Comparison of ENCODE assay signal across 8 cellular contexts in genomic region chr4:140048419-140049022, GRCh38.
DNase-seq lines count a peak whose midpoint lies in the region; ATAC-seq and TF ChIP-seq lines count a peak whose summit lies in the region.

No MANE protein-coding gene starts in this region.

- H3K36me3 Mint-ChIP-seq in activated T-cell treated with anti-CD3 and anti-CD28 coated beads, Interleukin-2, amount 50 U/mL, for 24 hours (ENCODE audit: low read depth) = no peaks in the 10 kb centered on the region

- H3K27me3 ChIP-seq in adipocyte (replicated peaks; ENCODE audit: control insufficient read depth, insufficient read depth, low read length) (no peaks in the 10 kb centered on the region), right lobe of liver (no peaks in the 10 kb centered on the region), thymus (ENCODE audit: control insufficient read depth, insufficient read depth) (no peaks in the 10 kb centered on the region)

- no peaks in the 10 kb centered on the region for H3K9me3 ChIP-seq in adipocyte (ENCODE audit: control insufficient read depth, low read length)
- no peaks in the 10 kb centered on the region for H3K9me3 ChIP-seq in right lobe of liver
- no peaks in the 10 kb centered on the region for H3K9me3 ChIP-seq in thymus (ENCODE audit: control insufficient read depth)

- no peaks in the 10 kb centered on the region for H3K36me3 ChIP-seq in adipocyte (ENCODE audit: control insufficient read depth, insufficient read depth, low read length, severe bottlenecking)
- H3K36me3 ChIP-seq in right lobe of liver = no peaks in the 10 kb centered on the region
- no peaks in the 10 kb centered on the region for H3K36me3 ChIP-seq in thymus (ENCODE audit: control insufficient read depth, insufficient read depth)

- H3K4me3 Mint-ChIP-seq in activated T-cell treated with anti-CD3 and anti-CD28 coated beads, Interleukin-2, amount 50 U/mL, for 24 hours = peak overlapping the region; percentile 74

- peaks cover 43% of the 10 kb centered on the region for H3K4me1 Mint-ChIP-seq in activated T-cell treated with anti-CD3 and anti-CD28 coated beads, Interleukin-2, amount 50 U/mL, for 24 hours (ENCODE audit: low read depth)

- H3K27ac Mint-ChIP-seq in activated T-cell treated with anti-CD3 and anti-CD28 coated beads, Interleukin-2, amount 50 U/mL, for 24 hours = no peak overlapping the region

- H3K27me3 Mint-ChIP-seq in activated T-cell treated with anti-CD3 and anti-CD28 coated beads, Interleukin-2, amount 50 U/mL, for 24 hours = peaks cover 22% of the 10 kb centered on the region

- no peak for TF ChIP-seq CTCF in right lobe of liver (IDR thresholded peaks at IDR 0.05)

- H3K4me3 ChIP-seq in adipocyte (ENCODE audit: low read length) (peak overlapping the region; percentile 81), right lobe of liver (peak overlapping the region; percentile 22 to 40 (median 29)), thymus (ENCODE audit: low read length) (peak overlapping the region; percentile 64)

- WGBS in right lobe of liver (ENCODE audit: insufficient coverage, low coverage, low lambda C conversion rate, missing lambda C conversion rate) = 3% methylated on average over 4 of the region's 4 CpGs
- WGBS in thymus = 4% methylated on average over 4 of the region's 4 CpGs

- H3K4me1 ChIP-seq in adipocyte (ENCODE audit: control insufficient read depth, insufficient read depth, low read length) (peaks cover 17% of the 10 kb centered on the region), right lobe of liver (peaks cover 0 to 25% (median 4%) of the 10 kb centered on the region in 4 donors), thymus (ENCODE audit: control insufficient read depth, insufficient read depth, low read length) (peaks cover 32% of the 10 kb centered on the region)

- H3K9ac ChIP-seq in adipocyte (ENCODE audit: low read length) = peak overlapping the region; percentile 62

- ATAC-seq in right lobe of liver = peak in 3 of 4 donors; percentile 31 to 60 (median 36)
- no peak for ATAC-seq in HG03045 (IDR thresholded peaks at IDR 0.05; ENCODE audit: unreplicated experiment)

- intact Hi-C loops in right lobe of liver (cut with DNase I) = no loop called here

- peak overlapping the region in 1 of 3 donors; percentile 47 for H3K27ac ChIP-seq in right lobe of liver
- peak overlapping the region; percentile 98 for H3K27ac ChIP-seq in thymus (ENCODE audit: low read depth)

- no peaks in the 10 kb centered on the region for H3K9me3 Mint-ChIP-seq in activated T-cell treated with anti-CD3 and anti-CD28 coated beads, Interleukin-2, amount 50 U/mL, for 24 hours

- no peak for DNase-seq in activated T-cell treated with anti-CD3 and anti-CD28 coated beads, Interleukin-2, amount 50 U/mL, for 24 hours
- no peak for DNase-seq in activated T-cell treated with anti-CD3 and anti-CD28 coated beads, Interleukin-2, amount 50 U/mL, for 1 hour
- DNase-seq in adipocyte (ENCODE audit: low read depth) = no peak
- no peak for DNase-seq in right lobe of liver
- DNase-seq in COLO829 (ENCODE audit: low spot score) = no peak
- no peak for DNase-seq in NCI-H2196 (lab: John Stamatoyannopoulos, UW; ENCODE audit: unreplicated experiment)

- no peak for TF ChIP-seq POLR2A in right lobe of liver (IDR thresholded peaks at IDR 0.05)

Comparison
In these comparisons a context has a peak if more than half of its experiments do, and no peak if none do; other contexts are left out.
1. H3K4me3 ChIP-seq: peak in every context shown above with its lines; median percentile 81 in adipocyte; 64 in thymus; 29 in right lobe of liver.